16 cellular contexts compared by ENCODE assay signal in genomic region chr2:47485177-47485576, GRCh38.
DNase-seq lines count a peak whose midpoint lies in the region; ATAC-seq, FAIRE-seq and TF ChIP-seq lines count a peak whose summit lies in the region.
"Had no signal": no experiment of that assay in that cellular context is flagged by ENCODE, and none has a peak within 500 bp of the region (broad histone marks: within the 10 kb centered on the region; RNA-seq: fewer than 3 reads in every experiment).

No MANE protein-coding gene starts in this region.

- no peak for TF ChIP-seq POLR2A in HepG2 (IDR thresholded peaks at IDR 0.05; ENCODE audit: insufficient read depth in 1 of 2, low read depth in 2 of 2, low read length in 2 of 2)
- no peak for TF ChIP-seq POLR2A in right lobe of liver (IDR thresholded peaks at IDR 0.05)
- no peak for TF ChIP-seq POLR2A in lower leg skin (IDR thresholded peaks at IDR 0.05)

- TSS peak; percentile 16 for BruUV-seq in HepG2 (replicated peaks; lab: Mats Ljungman, UMichigan)

- H3K4me2 ChIP-seq in HepG2 (ENCODE audit: low read depth, low read length): no peak overlapping the region
- H3K4me2 ChIP-seq in hepatocyte: no peak overlapping the region
- peak overlapping the region; percentile 28 for H3K4me2 ChIP-seq in smooth muscle cell

- H3K27ac Mint-ChIP-seq in T-helper 17 cell: peak overlapping the region; percentile 14
- H3K27ac Mint-ChIP-seq: CD4-positive, CD25-positive, alpha-beta regulatory T cell had no signal

- over 99% methylated on average over 3 of the region's 3 CpGs for WGBS in HepG2 (ENCODE audit: low lambda C conversion rate)
- WGBS in right lobe of liver (ENCODE audit: insufficient coverage, low coverage, low lambda C conversion rate, missing lambda C conversion rate): 96% methylated on average over 3 of the region's 3 CpGs
- WGBS in hepatocyte (ENCODE audit: low lambda C conversion rate, missing lambda C conversion rate): 92% methylated on average over 3 of the region's 3 CpGs
- 92% methylated on average over 3 of the region's 3 CpGs for WGBS in smooth muscle cell (ENCODE audit: low lambda C conversion rate)
- WGBS in lower leg skin, 2 donors: 93 to 95% methylated on average over 3 of the region's 3 CpGs

- no peak for ATAC-seq in HepG2
- ATAC-seq in right lobe of liver: no peak
- ATAC-seq in T-helper 17 cell: no peak
- ATAC-seq in upper lobe of right lung: no peak
- ATAC-seq: HCT116 had no signal

- H3K9me3 ChIP-seq in HepG2 (ENCODE audit: low read length): no peaks in the 10 kb centered on the region
- H3K9me3 ChIP-seq in right lobe of liver: no peaks in the 10 kb centered on the region
- no peaks in the 10 kb centered on the region for H3K9me3 ChIP-seq in T-helper 17 cell (ENCODE audit: control insufficient read depth, low read length, poor library complexity, severe bottlenecking)
- no peaks in the 10 kb centered on the region for H3K9me3 ChIP-seq in hepatocyte (ENCODE audit: low read depth)
- no peaks in the 10 kb centered on the region for H3K9me3 ChIP-seq in smooth muscle cell (replicated peaks; ENCODE audit: low read depth)
- H3K9me3 ChIP-seq in upper lobe of right lung: no peaks in the 10 kb centered on the region
- H3K9me3 ChIP-seq: BLaER1 treated with 17β-estradiol and CSF1 and Interleukin-3, amounts not matched to agents 10 nM and 100 nM had no signal

- CTCF ChIA-PET in HepG2 (lab: Yijun Ruan, JAX; ENCODE audit: low intra/inter-chr PET ratio, low total read pairs): no interaction called here

- H3K36me3 ChIP-seq in HepG2 (replicated peaks in 1 of 2; ENCODE audit: control insufficient read depth in 1 of 2, insufficient read depth in 2 of 2, low read length in 2 of 2) (peaks cover 2 to 27% of the 10 kb centered on the region in 2 experiments), right lobe of liver (no peaks in the 10 kb centered on the region), hepatocyte (replicated peaks; ENCODE audit: insufficient read depth, low read depth) (no peaks in the 10 kb centered on the region), smooth muscle cell (ENCODE audit: low read depth) (peaks cover 4% of the 10 kb centered on the region), upper lobe of right lung (no peaks in the 10 kb centered on the region)

- FAIRE-seq in HepG2 (lab: Jason Lieb, UNC): no peak

- H3K9me2 ChIP-seq in hepatocyte (replicated peaks; ENCODE audit: insufficient read depth): no peaks in the 10 kb centered on the region

- peaks cover 6% of the 10 kb centered on the region for H3K4me1 Mint-ChIP-seq in T-helper 17 cell

- H3K27me3 Mint-ChIP-seq in T-helper 17 cell: no peaks in the 10 kb centered on the region
- H3K27me3 Mint-ChIP-seq: CD4-positive, CD25-positive, alpha-beta regulatory T cell had no signal

- H3K4me1 ChIP-seq in HepG2 (ENCODE audit: insufficient read depth, low read length) (no peaks in the 10 kb centered on the region), right lobe of liver (no peaks in the 10 kb centered on the region), hepatocyte (ENCODE audit: insufficient read depth) (peaks cover 5% of the 10 kb centered on the region), smooth muscle cell (ENCODE audit: low read depth) (peaks cover 7% of the 10 kb centered on the region), upper lobe of right lung (peaks cover 9% of the 10 kb centered on the region)

- H3K9ac ChIP-seq in HepG2 (ENCODE audit: insufficient read depth, low read depth, low read length) (no peak overlapping the region), smooth muscle cell (ENCODE audit: low read depth) (peak overlapping the region; percentile 27)
- H3K9ac ChIP-seq: BLaER1 treated with 17β-estradiol and CSF1 and Interleukin-3, amounts not matched to agents 10 nM and 100 nM had no signal

- no peak for TF ChIP-seq RAD21 in HepG2 (CRISPR knock-in tag; IDR thresholded peaks at IDR 0.05)

- TF ChIP-seq CTCF in HepG2 (CRISPR knock-in tag; IDR thresholded peaks at IDR 0.05) (no peak), right lobe of liver (IDR thresholded peaks at IDR 0.05) (no peak), hepatocyte (IDR thresholded peaks at IDR 0.05; ENCODE audit: poor library complexity) (no peak), smooth muscle cell (IDR thresholded peaks at IDR 0.05; ENCODE audit: borderline replicate concordance, insufficient read depth, poor library complexity, severe bottlenecking) (no peak), lower leg skin (IDR thresholded peaks at IDR 0.05) (no peak), upper lobe of right lung (IDR thresholded peaks at IDR 0.05) (no peak)

- H3K4me3 ChIP-seq in HepG2 (replicated peaks in 1 of 3; ENCODE audit: insufficient read depth in 1 of 3, low read depth in 2 of 3, low read length in 3 of 3): no peak overlapping the region
- H3K4me3 ChIP-seq in right lobe of liver: no peak overlapping the region
- H3K4me3 ChIP-seq in hepatocyte: no peak overlapping the region
- no peak overlapping the region for H3K4me3 ChIP-seq in smooth muscle cell
- no peak overlapping the region for H3K4me3 ChIP-seq in lower leg skin (ENCODE audit: low read depth, poor library complexity, severe bottlenecking)
- no peak overlapping the region for H3K4me3 ChIP-seq in upper lobe of right lung
- H3K4me3 ChIP-seq: BLaER1 treated with 17β-estradiol and CSF1 and Interleukin-3, amounts not matched to agents 10 nM and 100 nM had no signal

- POLR2A ChIA-PET in HepG2 (lab: Yijun Ruan, JAX): no interaction called here

- H3K27me3 ChIP-seq in HepG2 (ENCODE audit: control insufficient read depth in 1 of 2, insufficient read depth in 2 of 2, low read length in 2 of 2) (no peaks in the 10 kb centered on the region), right lobe of liver (no peaks in the 10 kb centered on the region), hepatocyte (no peaks in the 10 kb centered on the region), smooth muscle cell (ENCODE audit: low read depth) (no peaks in the 10 kb centered on the region), upper lobe of right lung (no peaks in the 10 kb centered on the region)
- H3K27me3 ChIP-seq: BLaER1 treated with 17β-estradiol and CSF1 and Interleukin-3, amounts not matched to agents 10 nM and 100 nM had no signal

- H4K20me1 ChIP-seq in HepG2 (ENCODE audit: insufficient read depth, low read length) (no peaks in the 10 kb centered on the region), hepatocyte (ENCODE audit: insufficient read depth, poor library complexity, severe bottlenecking) (no peaks in the 10 kb centered on the region), smooth muscle cell (ENCODE audit: low read depth) (no peaks in the 10 kb centered on the region)
- H4K20me1 ChIP-seq: BLaER1 treated with 17β-estradiol and CSF1 and Interleukin-3, amounts not matched to agents 10 nM and 100 nM had no signal

- H3K27ac ChIP-seq in HepG2 (ENCODE audit: extremely low read length, insufficient read depth, low read length) (no peak overlapping the region), right lobe of liver (no peak overlapping the region), hepatocyte (peak overlapping the region; percentile 9), smooth muscle cell (ENCODE audit: low read depth) (peak overlapping the region; percentile 76), upper lobe of right lung (no peak overlapping the region)
- H3K27ac ChIP-seq: HL-60 had no signal

- intact Hi-C loops in HepG2 (cut with micrococcal nuclease; ENCODE audit: unreplicated experiment) (no loop called here), right lobe of liver (cut with DNase I) (no loop called here), lower leg skin (cut with DNase I; ENCODE audit: low total_unique reads) (no loop called here), upper lobe of right lung (cut with DNase I) (no loop called here)

- H2AFZ ChIP-seq in HepG2 (ENCODE audit: low read length): no peak overlapping the region
- no peak overlapping the region for H2AFZ ChIP-seq in hepatocyte
- H2AFZ ChIP-seq in smooth muscle cell (ENCODE audit: low read depth): no peak overlapping the region

- H3K79me2 ChIP-seq in HepG2 (ENCODE audit: insufficient read depth, low read length): no peaks in the 10 kb centered on the region
- H3K79me2 ChIP-seq in hepatocyte: no peaks in the 10 kb centered on the region
- no peaks in the 10 kb centered on the region for H3K79me2 ChIP-seq in smooth muscle cell (ENCODE audit: low read depth)

- H3F3A ChIP-seq in smooth muscle cell (ENCODE audit: low read depth): peaks cover 19% of the 10 kb centered on the region

- H3K4me3 Mint-ChIP-seq in T-helper 17 cell: no peak overlapping the region
- H3K4me3 Mint-ChIP-seq: CD4-positive, CD25-positive, alpha-beta regulatory T cell had no signal

- H3K36me3 Mint-ChIP-seq in T-helper 17 cell (ENCODE audit: low read depth): peaks cover 5% of the 10 kb centered on the region

- DNase-seq in HepG2 (ENCODE audit: low spot score): no peak
- DNase-seq in right lobe of liver: no peak
- no peak for DNase-seq in T-helper 17 cell
- no peak for DNase-seq in hepatocyte (ENCODE audit: low spot score)
- no peak for DNase-seq in smooth muscle cell (lab: John Stamatoyannopoulos, UW; ENCODE audit: unreplicated experiment)
- no peak for DNase-seq in lower leg skin (ENCODE audit: low spot score in 2 of 2)
- no peak for DNase-seq in upper lobe of right lung
- DNase-seq in activated gamma-delta T cell (lab: John Stamatoyannopoulos, UW): no peak
- DNase-seq: 8988T; AML-193; CD4-positive, CD25-positive, alpha-beta regulatory T cell; DMS53; GF-D8 had no signal

- TF ChIP-seq EP300 in HepG2 (IDR thresholded peaks at IDR 0.05; ENCODE audit: low read depth in 2 of 2, low read length in 2 of 2): no peak
- no peak for TF ChIP-seq EP300 in HepG2 (CRISPR knock-in tag; IDR thresholded peaks at IDR 0.05; ENCODE audit: borderline replicate concordance)

- in situ Hi-C loops in HepG2 (cut with HindIII; ENCODE audit: extremely low pct_ligation_motif_present, low pct_unique_long_range_greater_than_20kb): no loop called here

TF ChIP-seq in HepG2, 621 proteins besides CTCF, POLR2A, EP300 and RAD21:
- TF ChIP-seq ZNF7 (CRISPR knock-in tag; IDR thresholded peaks at IDR 0.05): no peak
- TF ChIP-seq PAX8 (CRISPR knock-in tag; IDR thresholded peaks at IDR 0.05; ENCODE audit: borderline replicate concordance): no peak
- no peak for TF ChIP-seq HDAC6 (IDR thresholded peaks at IDR 0.05; ENCODE audit: low read depth, low read length)

Comparison
In these comparisons a context has a peak if more than half of its experiments do, and no peak if none do; other contexts are left out.
1. H3K27ac ChIP-seq: peak in hepatocyte (single experiment) and smooth muscle cell (single experiment); none in HepG2 (single experiment), right lobe of liver (0 of 3) and upper lobe of right lung (single experiment).